28 cellular contexts compared by ENCODE assay signal in genomic region chr9:20066120-20066519, GRCh38.
DNase-seq lines count a peak whose midpoint lies in the region; ATAC-seq, FAIRE-seq and TF ChIP-seq lines count a peak whose summit lies in the region.
"Had no signal": no experiment of that assay in that cellular context is flagged by ENCODE, and none has a peak within 500 bp of the region (broad histone marks: within the 10 kb centered on the region; RNA-seq: fewer than 3 reads in every experiment).

No MANE protein-coding gene starts in this region.

- peak; percentile 91 for FAIRE-seq in endometrium (lab: Jason Lieb, UNC)
- no peak for FAIRE-seq in urothelium cell line (lab: Jason Lieb, UNC)

- H3K4me1 ChIP-seq in right lobe of liver, result no peaks in the 10 kb centered on the region
- H3K4me1 ChIP-seq: testis, uterus had no signal

- no peak for TF ChIP-seq POLR2A in right lobe of liver (IDR thresholded peaks at IDR 0.05)

- no peaks in the 10 kb centered on the region for H3K27me3 ChIP-seq in right lobe of liver
- H3K27me3 ChIP-seq: hepatocyte, testis, uterus had no signal

- no peaks in the 10 kb centered on the region for H3K9me3 ChIP-seq in right lobe of liver
- H3K9me3 ChIP-seq: testis, uterus had no signal

- H3K27ac ChIP-seq in right lobe of liver, result no peak overlapping the region
- H3K27ac ChIP-seq: HL-60, PC-9, testis, uterus had no signal

- POLR2A ChIA-PET in activated CD8-positive, alpha-beta T cell treated with anti-CD3 and anti-CD28 coated beads, Interleukin-2, amount 10 ng/mL, durations not matched to agents 7 days and 5 days (lab: Charles Lee), result no interaction called here
- POLR2A ChIA-PET in activated CD8-positive, alpha-beta T cell treated with anti-CD3 and anti-CD28 coated beads for 36 hours (lab: Charles Lee), result no interaction called here

- DNase-seq in activated CD8-positive, alpha-beta T cell treated with anti-CD3 and anti-CD28 coated beads, Interleukin-2, amount 10 ng/mL, durations not matched to agents 7 days and 5 days, result no peak
- DNase-seq in activated CD8-positive, alpha-beta T cell treated with anti-CD3 and anti-CD28 coated beads for 36 hours, result no peak
- peak; percentile 84 for DNase-seq in NCI-H2227 (lab: John Stamatoyannopoulos, UW; ENCODE audit: unreplicated experiment)
- DNase-seq in right lobe of liver, result no peak
- DNase-seq in urothelium cell line (ENCODE audit: low spot score), result no peak
- no peak for DNase-seq in NCI-H345 (lab: John Stamatoyannopoulos, UW)
- DNase-seq in globus pallidus (ENCODE audit: low spot score), result no peak
- DNase-seq: activated CD8-positive, alpha-beta memory T cell treated with anti-CD3 and anti-CD28 coated beads for 24 hours; activated gamma-delta T cell; activated T-cell treated with anti-CD3 and anti-CD28 coated beads, Interleukin-2, amount 50 U/mL, for 1 hour; effector CD4-positive, alpha-beta T cell; erythroblast; immature natural killer cell; mesendoderm; naive thymus-derived CD4-positive, alpha-beta T cell; PC-9; stimulated activated CD4-positive, alpha-beta T cell treated with anti-CD3 and anti-CD28 coated beads, Interleukin-12 subunit alpha, Interleukin-12 subunit beta, amount 100 ng/mL, for 4 hours; stimulated activated CD4-positive, alpha-beta T cell treated with anti-CD3 and anti-CD28 coated beads, Interleukin-4, amount 100 ng/mL, for 24 hours; stimulated activated naive CD4-positive, alpha-beta T cell; T-cell; testis; uterus had no signal

- H3K36me3 ChIP-seq in right lobe of liver, result no peaks in the 10 kb centered on the region
- H3K36me3 ChIP-seq: uterus had no signal

- H3K36me3 Mint-ChIP-seq in activated CD8-positive, alpha-beta T cell treated with anti-CD3 and anti-CD28 coated beads, Interleukin-2, amount 10 ng/mL, durations not matched to agents 7 days and 5 days (ENCODE audit: low read depth), result peaks cover 15% of the 10 kb centered on the region
- H3K36me3 Mint-ChIP-seq in activated CD8-positive, alpha-beta T cell treated with anti-CD3 and anti-CD28 coated beads for 36 hours (ENCODE audit: low read depth), result no peaks in the 10 kb centered on the region
- H3K36me3 Mint-ChIP-seq: brain, CD14-positive monocyte, immature natural killer cell, T-cell had no signal

- H3K4me1 Mint-ChIP-seq in activated CD8-positive, alpha-beta T cell treated with anti-CD3 and anti-CD28 coated beads, Interleukin-2, amount 10 ng/mL, durations not matched to agents 7 days and 5 days (ENCODE audit: low read depth), result peaks cover 27% of the 10 kb centered on the region
- peaks cover 19% of the 10 kb centered on the region for H3K4me1 Mint-ChIP-seq in activated CD8-positive, alpha-beta T cell treated with anti-CD3 and anti-CD28 coated beads for 36 hours (ENCODE audit: low read depth)
- H3K4me1 Mint-ChIP-seq: CD14-positive monocyte, immature natural killer cell had no signal

- intact Hi-C loops in activated CD8-positive, alpha-beta T cell treated with anti-CD3 and anti-CD28 coated beads for 36 hours (cut with micrococcal nuclease), result no loop called here
- intact Hi-C loops in right lobe of liver (cut with DNase I), result no loop called here

- ATAC-seq in activated CD8-positive, alpha-beta T cell treated with anti-CD3 and anti-CD28 coated beads, Interleukin-2, amount 10 ng/mL, durations not matched to agents 7 days and 5 days, result no peak
- no peak for ATAC-seq in activated CD8-positive, alpha-beta T cell treated with anti-CD3 and anti-CD28 coated beads for 36 hours
- no peak for ATAC-seq in right lobe of liver
- ATAC-seq: left lobe of liver; naive thymus-derived CD4-positive, alpha-beta T cell; T-cell had no signal

- TF ChIP-seq CTCF in activated CD8-positive, alpha-beta T cell treated with anti-CD3 and anti-CD28 coated beads for 36 hours (IDR thresholded peaks at IDR 0.05), result no peak
- no peak for TF ChIP-seq CTCF in right lobe of liver (IDR thresholded peaks at IDR 0.05)

- H3K27ac Mint-ChIP-seq in activated CD8-positive, alpha-beta T cell treated with anti-CD3 and anti-CD28 coated beads, Interleukin-2, amount 10 ng/mL, durations not matched to agents 7 days and 5 days, result peak overlapping the region; percentile 30
- H3K27ac Mint-ChIP-seq in activated CD8-positive, alpha-beta T cell treated with anti-CD3 and anti-CD28 coated beads for 36 hours, result no peak overlapping the region
- H3K27ac Mint-ChIP-seq: CD14-positive monocyte, immature natural killer cell had no signal

- peaks cover 9% of the 10 kb centered on the region for H3K9me3 Mint-ChIP-seq in activated CD8-positive, alpha-beta T cell treated with anti-CD3 and anti-CD28 coated beads, Interleukin-2, amount 10 ng/mL, durations not matched to agents 7 days and 5 days (ENCODE audit: insufficient read depth)
- no peaks in the 10 kb centered on the region for H3K9me3 Mint-ChIP-seq in activated CD8-positive, alpha-beta T cell treated with anti-CD3 and anti-CD28 coated beads for 36 hours
- H3K9me3 Mint-ChIP-seq: T-cell had no signal

- H3K27me3 Mint-ChIP-seq in activated CD8-positive, alpha-beta T cell treated with anti-CD3 and anti-CD28 coated beads, Interleukin-2, amount 10 ng/mL, durations not matched to agents 7 days and 5 days (ENCODE audit: low read depth), result no peaks in the 10 kb centered on the region
- H3K27me3 Mint-ChIP-seq in activated CD8-positive, alpha-beta T cell treated with anti-CD3 and anti-CD28 coated beads for 36 hours, result no peaks in the 10 kb centered on the region
- H3K27me3 Mint-ChIP-seq: T-cell had no signal

- CTCF ChIA-PET in activated CD8-positive, alpha-beta T cell treated with anti-CD3 and anti-CD28 coated beads, Interleukin-2, amount 10 ng/mL, durations not matched to agents 7 days and 5 days (lab: Charles Lee), result no interaction called here
- CTCF ChIA-PET in activated CD8-positive, alpha-beta T cell treated with anti-CD3 and anti-CD28 coated beads for 36 hours (lab: Charles Lee), result interaction anchor here (0.7 to 1.8 kb wide), 4 partner anchors 9 to 108 kb away, joined by 3 to 8 read pairs (median 4); no protein-coding TSS in a partner anchor

- H3K4me3 Mint-ChIP-seq in activated CD8-positive, alpha-beta T cell treated with anti-CD3 and anti-CD28 coated beads, Interleukin-2, amount 10 ng/mL, durations not matched to agents 7 days and 5 days, result no peak overlapping the region
- no peak overlapping the region for H3K4me3 Mint-ChIP-seq in activated CD8-positive, alpha-beta T cell treated with anti-CD3 and anti-CD28 coated beads for 36 hours
- H3K4me3 Mint-ChIP-seq: CD14-positive monocyte, immature natural killer cell, T-cell had no signal

- 34% methylated on average over 3 of the region's 3 CpGs for WGBS in right lobe of liver (ENCODE audit: insufficient coverage, low coverage, low lambda C conversion rate, missing lambda C conversion rate)

- H3K4me3 ChIP-seq in right lobe of liver, result no peak overlapping the region
- H3K4me3 ChIP-seq: hepatocyte, PC-9, testis, uterus had no signal
